ENCODE assay signal across 1 cellular context in genomic region chr20:50292324-50293243, GRCh38.
TF ChIP-seq lines count a peak whose summit lies in the region.

No MANE protein-coding gene starts in this region.

TF ChIP-seq in HepG2, 621 proteins besides CTCF, POLR2A, EP300 and RAD21 (continued from another document and continues in another):
- TF ChIP-seq MAX (IDR thresholded peaks at IDR 0.05) = peak; percentile 96
- peak; percentile 90; the same call in 1 of the 2 replicates for TF ChIP-seq SALL2 (CRISPR knock-in tag; IDR thresholded peaks at IDR 0.05)
- TF ChIP-seq GTF2F1 (IDR thresholded peaks at IDR 0.05; ENCODE audit: low read length) = no peak; the same call in 1 of the 2 replicates
- peak; percentile 50 for TF ChIP-seq TCF7 (IDR thresholded peaks at IDR 0.05; ENCODE audit: low read depth)
- peak; percentile 77; the same call in 1 of the 2 replicates for TF ChIP-seq ZNF329 (CRISPR knock-in tag; IDR thresholded peaks at IDR 0.05; ENCODE audit: low read depth)
- peak; percentile 96 for TF ChIP-seq FOXP4 (CRISPR knock-in tag; IDR thresholded peaks at IDR 0.05)
- peak; percentile 99 for TF ChIP-seq ARID5B (CRISPR knock-in tag; IDR thresholded peaks at IDR 0.05)
- TF ChIP-seq ZNF142 (CRISPR knock-in tag; IDR thresholded peaks at IDR 0.05) = peak; percentile 96
- peak; percentile 84 for TF ChIP-seq NR2F2 (IDR thresholded peaks at IDR 0.05; ENCODE audit: borderline replicate concordance, low read depth)
- TF ChIP-seq ZMAT3 (CRISPR knock-in tag; conservative IDR thresholded peaks at IDR 0.05) = peak; percentile 72
- TF ChIP-seq REXO4 (CRISPR knock-in tag; IDR thresholded peaks at IDR 0.05; ENCODE audit: borderline replicate concordance) = no peak
- TF ChIP-seq SP5 (CRISPR knock-in tag; IDR thresholded peaks at IDR 0.05; ENCODE audit: borderline replicate concordance, low read depth) = peak; percentile 87
- peak; percentile 18; the same call in 1 of the 2 replicates for TF ChIP-seq RFX3 (CRISPR knock-in tag; IDR thresholded peaks at IDR 0.05)
- TF ChIP-seq DR1 (CRISPR knock-in tag; IDR thresholded peaks at IDR 0.05) = no peak; the same call in none of the 2 replicates
- TF ChIP-seq ZNF563 (CRISPR knock-in tag; IDR thresholded peaks at IDR 0.05) = peak; percentile 77; the same call in 1 of the 2 replicates
- peak; percentile 100 for TF ChIP-seq ZNF747 (CRISPR knock-in tag; IDR thresholded peaks at IDR 0.05; ENCODE audit: borderline replicate concordance)
- TF ChIP-seq GPN1 (CRISPR knock-in tag; IDR thresholded peaks at IDR 0.05; ENCODE audit: borderline replicate concordance) = no peak
- TF ChIP-seq MEIS1 (CRISPR knock-in tag; IDR thresholded peaks at IDR 0.05; ENCODE audit: borderline replicate concordance) = peak; percentile 99; the same call in 1 of the 2 replicates
- TF ChIP-seq ZBTB39 (CRISPR knock-in tag; IDR thresholded peaks at IDR 0.05) = peak; percentile 95
- peak; percentile 98 for TF ChIP-seq ZSCAN21 (CRISPR knock-in tag; IDR thresholded peaks at IDR 0.05; ENCODE audit: borderline replicate concordance)
- peak; percentile 81; the same call in 1 of the 2 replicates for TF ChIP-seq MYNN (CRISPR knock-in tag; IDR thresholded peaks at IDR 0.05; ENCODE audit: low read depth)
- peak; percentile 95 for TF ChIP-seq KDM2A (CRISPR knock-in tag; IDR thresholded peaks at IDR 0.05; ENCODE audit: borderline replicate concordance, low read depth)
- peak; percentile 47; the same call in 1 of the 2 replicates for TF ChIP-seq ZNF75D (CRISPR knock-in tag; IDR thresholded peaks at IDR 0.05; ENCODE audit: borderline replicate concordance)
- TF ChIP-seq ZBED4 (CRISPR knock-in tag; IDR thresholded peaks at IDR 0.05; ENCODE audit: borderline replicate concordance) = peak; percentile 100
- TF ChIP-seq SALL1 (CRISPR knock-in tag; IDR thresholded peaks at IDR 0.05) = peak; percentile 99
- TF ChIP-seq ZNF691 (CRISPR knock-in tag; IDR thresholded peaks at IDR 0.05; ENCODE audit: borderline replicate concordance, low read depth) = peak; percentile 96; the same call in 1 of the 2 replicates
- TF ChIP-seq HOMEZ (CRISPR knock-in tag; IDR thresholded peaks at IDR 0.05; ENCODE audit: low read depth) = peak; percentile 89
- TF ChIP-seq KAT8 (CRISPR knock-in tag; IDR thresholded peaks at IDR 0.05) = peak; percentile 99
- TF ChIP-seq KDM5B (CRISPR knock-in tag; IDR thresholded peaks at IDR 0.05; ENCODE audit: borderline replicate concordance) = peak; percentile 95
- peak; percentile 91 for TF ChIP-seq HINFP (CRISPR knock-in tag; IDR thresholded peaks at IDR 0.05; ENCODE audit: low read depth)
- TF ChIP-seq EED (CRISPR knock-in tag; IDR thresholded peaks at IDR 0.05) = peak; percentile 96
- peak; percentile 97 for TF ChIP-seq MEIS2 (CRISPR knock-in tag; IDR thresholded peaks at IDR 0.05)
- TF ChIP-seq MTF2 (CRISPR knock-in tag; IDR thresholded peaks at IDR 0.05; ENCODE audit: borderline replicate concordance) = peak; percentile 98
- peak; percentile 98 for TF ChIP-seq IRF2 (CRISPR knock-in tag; IDR thresholded peaks at IDR 0.05)
- TF ChIP-seq JUN (CRISPR knock-in tag; IDR thresholded peaks at IDR 0.05) = peak; percentile 96
- TF ChIP-seq ZNF672 (CRISPR knock-in tag; IDR thresholded peaks at IDR 0.05) = no peak
